In the genomic region with DNA sequence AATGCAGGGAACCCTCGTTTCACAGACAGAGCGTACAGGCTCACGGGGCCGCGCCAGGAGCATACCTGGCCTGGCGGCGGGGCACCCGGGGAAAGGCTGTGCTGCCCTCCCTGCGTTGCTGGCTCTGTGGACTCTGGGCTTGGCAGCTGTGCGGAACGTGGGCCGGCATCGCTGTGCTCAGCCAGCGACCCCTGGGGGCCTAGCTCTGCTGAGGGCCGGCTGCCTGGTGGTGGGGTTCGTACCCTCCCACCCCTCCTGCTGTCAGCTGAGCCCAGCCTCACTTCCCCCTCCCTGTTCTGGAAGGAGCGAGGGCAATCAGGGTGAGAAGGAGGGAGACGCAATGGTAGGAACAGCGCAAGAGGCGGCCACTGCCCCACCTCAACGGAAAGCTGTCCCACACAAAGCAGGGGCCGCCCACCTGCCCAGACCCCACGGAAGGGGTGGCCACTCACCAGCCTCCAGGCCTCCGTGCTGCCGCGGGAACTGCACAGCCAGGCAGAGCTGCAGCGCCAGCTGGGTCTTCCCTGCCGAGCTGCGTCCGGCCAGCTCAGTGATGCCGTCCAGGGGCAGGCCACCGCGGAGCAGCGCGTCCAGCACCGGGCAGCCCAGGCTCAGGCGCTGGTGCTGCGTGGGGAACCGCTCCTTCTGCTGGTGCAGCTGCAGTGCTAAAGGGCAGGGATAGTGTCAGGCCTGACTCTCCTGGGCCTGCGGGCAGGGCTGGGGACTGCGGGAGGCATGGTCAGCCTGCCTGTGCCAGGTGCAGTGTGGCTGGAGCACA, we compare ENCODE assay signal across 16 cellular contexts.
"Had no signal": no experiment of that assay in that cellular context is flagged by ENCODE, and none has a peak within 500 bp of the region (broad histone marks: within the 10 kb centered on the region; RNA-seq: fewer than 3 reads in every experiment).

No MANE protein-coding gene starts in this region.

- H3K4me3 ChIP-seq: left lung, psoas muscle, sigmoid colon, stomach, thoracic aorta had no signal

- DNase-seq: activated CD4-positive, alpha-beta memory T cell treated with anti-CD3 and anti-CD28 coated beads, Interleukin-2, amount 10 ng/mL, durations not matched to agents 7 days and 5 days; activated naive CD4-positive, alpha-beta T cell treated with anti-CD3 and anti-CD28 coated beads, Interleukin-2, amount 10 ng/mL, durations not matched to agents 7 days and 5 days; activated T-cell treated with anti-CD3 and anti-CD28 coated beads, Interleukin-2, amount 50 U/mL, for 24 hours; caudate nucleus; foreskin melanocyte; sigmoid colon; stimulated activated CD4-positive, alpha-beta T cell treated with anti-CD3 and anti-CD28 coated beads, Interleukin-1b, Interleukin-23, amount 100 ng/mL, for 48 hours; stomach had no signal

- H3K9me3 Mint-ChIP-seq: activated CD4-positive, alpha-beta memory T cell treated with anti-CD3 and anti-CD28 coated beads, Interleukin-2, amount 10 ng/mL, durations not matched to agents 7 days and 5 days; activated naive CD4-positive, alpha-beta T cell treated with anti-CD3 and anti-CD28 coated beads, Interleukin-2, amount 10 ng/mL, durations not matched to agents 7 days and 5 days; activated T-cell treated with anti-CD3 and anti-CD28 coated beads, Interleukin-2, amount 50 U/mL, for 24 hours; nephron had no signal

- H3K27me3 ChIP-seq: heart left ventricle, left lung, sigmoid colon, stomach had no signal

- H3K9me3 ChIP-seq: heart left ventricle, left lung, psoas muscle, sigmoid colon, stomach, thoracic aorta had no signal

- H3K4me3 Mint-ChIP-seq: activated CD4-positive, alpha-beta memory T cell treated with anti-CD3 and anti-CD28 coated beads, Interleukin-2, amount 10 ng/mL, durations not matched to agents 7 days and 5 days; activated naive CD4-positive, alpha-beta T cell treated with anti-CD3 and anti-CD28 coated beads, Interleukin-2, amount 10 ng/mL, durations not matched to agents 7 days and 5 days; activated T-cell treated with anti-CD3 and anti-CD28 coated beads, Interleukin-2, amount 50 U/mL, for 24 hours; nephron had no signal

- H3K27ac ChIP-seq: psoas muscle, thoracic aorta, VCaP had no signal

- H3K27me3 Mint-ChIP-seq: activated CD4-positive, alpha-beta memory T cell treated with anti-CD3 and anti-CD28 coated beads, Interleukin-2, amount 10 ng/mL, durations not matched to agents 7 days and 5 days; activated naive CD4-positive, alpha-beta T cell treated with anti-CD3 and anti-CD28 coated beads, Interleukin-2, amount 10 ng/mL, durations not matched to agents 7 days and 5 days; activated T-cell treated with anti-CD3 and anti-CD28 coated beads, Interleukin-2, amount 50 U/mL, for 24 hours had no signal

- ATAC-seq: psoas muscle had no signal

- H3K27ac Mint-ChIP-seq: activated CD4-positive, alpha-beta memory T cell treated with anti-CD3 and anti-CD28 coated beads, Interleukin-2, amount 10 ng/mL, durations not matched to agents 7 days and 5 days; activated naive CD4-positive, alpha-beta T cell treated with anti-CD3 and anti-CD28 coated beads, Interleukin-2, amount 10 ng/mL, durations not matched to agents 7 days and 5 days; activated T-cell treated with anti-CD3 and anti-CD28 coated beads, Interleukin-2, amount 50 U/mL, for 24 hours; nephron had no signal

- FAIRE-seq: colon, islet of Langerhans had no signal
